8 cellular contexts compared by ENCODE assay signal in genomic region chr2:9608491-9608890, GRCh38. TPM values are rescaled to one million over a fixed set of nuclear protein-coding genes. Genes with fewer than 3 reads are reported as not detected.
DNase-seq lines count a peak whose midpoint lies in the region; ATAC-seq and TF ChIP-seq lines count a peak whose summit lies in the region.
"Not testable (repeated sequence)": the region's sequence is repeated elsewhere in the genome, so short reads cannot be mapped to it uniquely, and the experiment has no call there.

No MANE protein-coding gene starts in this region.

- not testable (repeated sequence) for TF ChIP-seq POLR2A in body of pancreas (IDR thresholded peaks at IDR 0.05)

- DNase-seq in MM.1S; activated CD4-positive, alpha-beta memory T cell treated with anti-CD3 and anti-CD28 coated beads for 36 hours; foreskin fibroblast: not testable (repeated sequence)
- peak in 2 of 4 donors; percentile 21 to 22 for DNase-seq in body of pancreas

- CTCF ChIA-PET in activated CD4-positive, alpha-beta memory T cell treated with anti-CD3 and anti-CD28 coated beads for 36 hours (lab: Charles Lee) = interaction anchor here (0.6 to 2.6 kb wide), 11 partner anchors 13 to 191 kb away, joined by 3 to 16 read pairs (median 3); partner anchors contain the start of genes ADAM17 and YWHAQ

- peak overlapping the region; percentile 67 for H3K4me2 ChIP-seq in MM.1S (ENCODE audit: low read depth, low read length)

- H4K20me1 ChIP-seq in MM.1S (ENCODE audit: insufficient read depth, low read length) = peaks cover 63% of the 10 kb centered on the region

- not testable (repeated sequence) for H2AFZ ChIP-seq in MM.1S (ENCODE audit: low read length)

- not testable (repeated sequence) for H3K9me2 ChIP-seq in MM.1S (replicated peaks; ENCODE audit: insufficient read depth, low read length)

- H3K27me3 Mint-ChIP-seq in activated CD4-positive, alpha-beta memory T cell treated with anti-CD3 and anti-CD28 coated beads for 36 hours = not testable (repeated sequence)

- peaks cover 26% of the 10 kb centered on the region for H3K36me3 Mint-ChIP-seq in activated CD4-positive, alpha-beta memory T cell treated with anti-CD3 and anti-CD28 coated beads for 36 hours

- H3K9me3 Mint-ChIP-seq in activated CD4-positive, alpha-beta memory T cell treated with anti-CD3 and anti-CD28 coated beads for 36 hours = not testable (repeated sequence)

- H3K36me3 ChIP-seq in MM.1S (replicated peaks; ENCODE audit: insufficient read depth, low read length); body of pancreas (replicated peaks in 1 of 2; ENCODE audit: insufficient read depth in 1 of 2, low read depth in 2 of 2); skeletal muscle tissue (ENCODE audit: control insufficient read depth in 3 of 3, insufficient read depth in 3 of 3, low read length in 3 of 3): not testable (repeated sequence)

- H3K9me3 ChIP-seq in MM.1S (replicated peaks; ENCODE audit: insufficient read depth, low read length); body of pancreas; mononuclear cell (ENCODE audit: low read depth, low read length); skeletal muscle tissue (ENCODE audit: control insufficient read depth in 3 of 3, low read length in 3 of 3): not testable (repeated sequence)

- peak overlapping the region; percentile 88 for H3K27ac Mint-ChIP-seq in activated CD4-positive, alpha-beta memory T cell treated with anti-CD3 and anti-CD28 coated beads for 36 hours

- POLR2A ChIA-PET in activated CD4-positive, alpha-beta memory T cell treated with anti-CD3 and anti-CD28 coated beads for 36 hours (lab: Charles Lee) = interaction anchor here (0.8 to 3.1 kb wide), 15 partner anchors 9 to 174 kb away, joined by 3 to 32 read pairs (median 5); partner anchors contain the start of genes ADAM17 and YWHAQ

- H3K4me1 Mint-ChIP-seq in activated CD4-positive, alpha-beta memory T cell treated with anti-CD3 and anti-CD28 coated beads for 36 hours (ENCODE audit: low read depth) = peaks cover 81% of the 10 kb centered on the region

- 52 to 53% methylated on average over 10 of the region's 10 CpGs for WGBS in body of pancreas, 2 donors

- peak overlapping the region; percentile 46 for H3K27ac ChIP-seq in 22Rv1
- H3K27ac ChIP-seq in MM.1S (ENCODE audit: low read length) = peak overlapping the region; percentile 71
- peak overlapping the region; percentile 34 to 78 (median 64) for H3K27ac ChIP-seq in body of pancreas
- H3K27ac ChIP-seq in skeletal muscle tissue (ENCODE audit: low read depth, low read length) = peak overlapping the region; percentile 90

- H3K4me1 ChIP-seq in MM.1S (ENCODE audit: low read length) = peaks cover 17% of the 10 kb centered on the region
- H3K4me1 ChIP-seq in body of pancreas = peaks cover 38% of the 10 kb centered on the region
- H3K4me1 ChIP-seq in mononuclear cell (ENCODE audit: insufficient read depth, low read length) = peaks cover 29% of the 10 kb centered on the region
- H3K4me1 ChIP-seq in skeletal muscle tissue (ENCODE audit: control insufficient read depth in 3 of 3, insufficient read depth in 3 of 3, low read length in 3 of 3) = peaks cover 15 to 24% (median 17%) of the 10 kb centered on the region in 3 donors

- H3K4me3 ChIP-seq in MM.1S (ENCODE audit: low read length) = peak overlapping the region; percentile 28
- H3K4me3 ChIP-seq in body of pancreas = not testable (repeated sequence)
- H3K4me3 ChIP-seq in foreskin fibroblast (ENCODE audit: low read depth in 1 of 2, low read length in 2 of 2) = peak overlapping the region; percentile 5 to 31
- peak overlapping the region; percentile 32 for H3K4me3 ChIP-seq in mononuclear cell (ENCODE audit: low read length)
- H3K4me3 ChIP-seq in skeletal muscle tissue (ENCODE audit: low read length in 3 of 3) = peak overlapping the region in 2 of 3 donors; percentile 27 to 46

- H3K27me3 ChIP-seq in MM.1S (replicated peaks; ENCODE audit: insufficient read depth, low read length); body of pancreas; mononuclear cell (ENCODE audit: insufficient read depth, low read length); skeletal muscle tissue (ENCODE audit: control insufficient read depth in 3 of 3, insufficient read depth in 3 of 3, low read length in 3 of 3): not testable (repeated sequence)

- H3K9ac ChIP-seq in MM.1S (ENCODE audit: low read length) (peak overlapping the region; percentile 4; the same call in 1 of the 2 replicates), skeletal muscle tissue (ENCODE audit: low read depth in 1 of 3, low read length in 3 of 3) (peak overlapping the region in 1 of 3 donors; percentile 20)

- intact Hi-C loops in activated CD4-positive, alpha-beta memory T cell treated with anti-CD3 and anti-CD28 coated beads for 36 hours (cut with micrococcal nuclease) = loop anchor here (1.0 to 2.0 kb wide), 8 partner anchors 9 to 144 kb away; no protein-coding TSS in a partner anchor
- intact Hi-C loops in body of pancreas (cut with DNase I) = not testable (repeated sequence)

- H3K79me2 ChIP-seq in MM.1S (ENCODE audit: low read length) = peaks cover 98% of the 10 kb centered on the region

- TF ChIP-seq CTCF in 22Rv1 (IDR thresholded peaks at IDR 0.05); MM.1S (IDR thresholded peaks at IDR 0.05; ENCODE audit: low read length); body of pancreas (IDR thresholded peaks at IDR 0.05); foreskin fibroblast (IDR thresholded peaks at IDR 0.05; ENCODE audit: low read depth, low read length): not testable (repeated sequence)

- ATAC-seq in GM19452 (IDR thresholded peaks at IDR 0.05; ENCODE audit: unreplicated experiment) (peak; percentile 6), body of pancreas (peak; percentile 64)

- H3F3A ChIP-seq in MM.1S (ENCODE audit: insufficient read depth, low read length) = peaks cover 19% of the 10 kb centered on the region

- H3K4me3 Mint-ChIP-seq in activated CD4-positive, alpha-beta memory T cell treated with anti-CD3 and anti-CD28 coated beads for 36 hours = peak overlapping the region; percentile 67

RNA-seq across cellular contexts. Expression of gene YWHAQ, which starts 22.3 kb away (rescaled TPM):
- total RNA-seq in activated CD4-positive, alpha-beta memory T cell treated with anti-CD3 and anti-CD28 coated beads for 36 hours = 100 to 1,000 TPM; 495 to 541 TPM
- total RNA-seq in body of pancreas (100 to 1,000 TPM in 1 of 2 donors, 10 to 100 TPM in 1; 69.2 to 132 TPM), mononuclear cell (144 TPM), skeletal muscle tissue (140 TPM)

RNA-seq across cellular contexts. Expression of gene ADAM17, which starts 52.9 kb away (rescaled TPM):
- 10 to 100 TPM; 24.0 to 24.7 TPM for total RNA-seq in activated CD4-positive, alpha-beta memory T cell treated with anti-CD3 and anti-CD28 coated beads for 36 hours
- total RNA-seq in body of pancreas (10 to 100 TPM in 1 of 2 donors, 1 to 10 TPM in 1; 9.9 to 17.5 TPM), mononuclear cell (47.2 TPM), skeletal muscle tissue (20.4 TPM)
